In the genomic region with DNA sequence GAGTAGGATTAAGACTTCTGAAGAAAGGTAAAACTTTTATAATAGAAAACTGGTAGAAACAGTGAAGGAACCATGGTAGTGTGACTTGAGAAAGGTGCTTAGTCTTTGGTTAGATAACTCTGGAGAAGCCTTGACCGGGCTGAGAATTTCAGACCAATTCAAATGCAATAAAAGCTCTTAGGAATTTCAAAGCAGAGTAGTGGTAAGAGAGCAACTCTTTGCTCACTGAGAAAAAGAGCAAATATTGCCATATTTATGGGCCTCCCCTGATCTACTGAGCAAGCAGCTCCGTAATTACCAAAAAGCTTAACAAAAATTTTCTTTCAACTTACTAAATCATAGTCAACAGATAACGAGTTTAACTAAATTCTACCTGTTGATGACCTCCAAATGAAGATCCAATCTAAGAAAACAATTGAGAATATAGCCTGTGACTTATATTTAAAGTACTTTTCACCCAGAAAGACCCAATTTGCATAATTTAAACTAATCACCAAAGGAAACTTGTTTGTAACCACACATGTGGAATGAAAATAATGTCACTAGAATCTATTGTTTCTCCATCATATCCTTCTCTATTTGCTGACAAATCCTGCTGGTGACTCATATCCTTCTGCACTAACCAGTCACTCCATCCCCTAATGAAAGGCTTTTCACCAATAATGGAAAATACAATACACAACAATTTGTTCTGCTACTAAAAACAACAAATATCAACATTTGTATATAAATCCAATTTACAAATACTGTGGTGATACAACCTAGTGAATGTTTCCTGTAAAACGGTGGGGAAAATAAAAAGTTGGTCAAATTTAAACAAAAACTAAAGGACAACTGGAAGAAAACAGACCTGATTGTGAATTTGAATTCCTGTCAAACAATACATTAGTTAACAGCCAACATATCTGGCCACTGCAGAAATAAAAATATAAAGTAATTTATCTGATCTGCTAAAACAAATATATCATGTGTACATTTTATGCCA, we compare ENCODE assay signal across 8 cellular contexts. TPM values are rescaled to one million over a fixed set of nuclear protein-coding genes. Genes with fewer than 3 reads are reported as not detected.
DNase-seq lines count a peak whose midpoint lies in the region; ATAC-seq and TF ChIP-seq lines count a peak whose summit lies in the region.

No MANE protein-coding gene starts in this region.

- H3K4me3 Mint-ChIP-seq in glutamatergic neuron (ENCODE audit: unreplicated experiment) = no peak overlapping the region

- peak; percentile 52 for DNase-seq in CD1c-positive myeloid dendritic cell (ENCODE audit: extremely low spot score)
- peak; percentile 66 for DNase-seq in LHCN-M2 (ENCODE audit: low read depth)
- no peak for DNase-seq in ascending aorta (ENCODE audit: low spot score in 2 of 2)
- no peak for DNase-seq in glutamatergic neuron
- DNase-seq in SHP77 (lab: John Stamatoyannopoulos, UW) = no peak
- DNase-seq in stimulated activated CD4-positive, alpha-beta T cell treated with anti-CD3 and anti-CD28 coated beads, Interleukin-4, amount 100 ng/mL, for 1 hour = no peak

- WGBS in liver = 56% methylated on average over 4 of the region's 4 CpGs

- H3K27me3 ChIP-seq in ascending aorta (no peaks in the 10 kb centered on the region), liver (ENCODE audit: control insufficient read depth in 4 of 4, insufficient read depth in 4 of 4, low read length in 3 of 4) (no peaks in the 10 kb centered on the region)

- no peaks in the 10 kb centered on the region for H3K9me3 Mint-ChIP-seq in glutamatergic neuron (ENCODE audit: unreplicated experiment)

- intact Hi-C loops in ascending aorta (cut with DNase I) = no loop called here

- no peaks in the 10 kb centered on the region for H3K36me3 Mint-ChIP-seq in glutamatergic neuron (ENCODE audit: unreplicated experiment)

- H3K4me1 Mint-ChIP-seq in glutamatergic neuron (ENCODE audit: low read depth, unreplicated experiment) = peaks cover 28% of the 10 kb centered on the region

- TF ChIP-seq CTCF in ascending aorta (IDR thresholded peaks at IDR 0.05) (no peak), liver (IDR thresholded peaks at IDR 0.05; ENCODE audit: low read depth, low read length, missing input control) (no peak), glutamatergic neuron (IDR thresholded peaks at IDR 0.05; ENCODE audit: partially characterized antibody, unreplicated experiment) (no peak)

- TF ChIP-seq RAD21 in liver (IDR thresholded peaks at IDR 0.05) = no peak

- no peaks in the 10 kb centered on the region for H3K9me3 ChIP-seq in ascending aorta
- H3K9me3 ChIP-seq in liver (ENCODE audit: control insufficient read depth in 4 of 4, low read length in 3 of 4) = no peaks in the 10 kb centered on the region

- peak overlapping the region; percentile 56 to 97 for H3K27ac ChIP-seq in ascending aorta
- H3K27ac ChIP-seq in liver (ENCODE audit: low read depth in 1 of 2, low read length in 2 of 2) = peak overlapping the region; percentile 4 to 53

- H3K9ac ChIP-seq in liver (ENCODE audit: low read depth in 1 of 2, low read length in 2 of 2) = peak overlapping the region in 1 of 2 donors; percentile 31

- H3K4me1 ChIP-seq in ascending aorta = peaks cover 21 to 65% of the 10 kb centered on the region in 2 donors
- peaks cover 12 to 68% (median 59%) of the 10 kb centered on the region in 4 donors for H3K4me1 ChIP-seq in liver (ENCODE audit: control insufficient read depth in 4 of 4, insufficient read depth in 4 of 4, low read length in 3 of 4)

- H3K36me3 ChIP-seq in ascending aorta = no peaks in the 10 kb centered on the region
- H3K36me3 ChIP-seq in liver (ENCODE audit: control insufficient read depth in 4 of 4, insufficient read depth in 3 of 4, low read depth in 1 of 4, low read length in 3 of 4) = no peaks in the 10 kb centered on the region

- no peak overlapping the region for H3K27ac Mint-ChIP-seq in glutamatergic neuron (ENCODE audit: unreplicated experiment)

- H3K4me3 ChIP-seq in ascending aorta (peak overlapping the region in 1 of 2 donors; percentile 1), liver (ENCODE audit: low read depth in 1 of 3, low read length in 3 of 3) (no peak overlapping the region)

- no peak for ATAC-seq in HG03196 (IDR thresholded peaks at IDR 0.05; ENCODE audit: unreplicated experiment)

- H3K27me3 Mint-ChIP-seq in glutamatergic neuron (ENCODE audit: unreplicated experiment) = no peaks in the 10 kb centered on the region

TF ChIP-seq in liver, 16 proteins besides CTCF, POLR2A, EP300 and RAD21:
- TF ChIP-seq JUND (IDR thresholded peaks at IDR 0.05) = peak; percentile 26 to 60
- no peak for TF ChIP-seq GABPA (IDR thresholded peaks at IDR 0.05 in 1 of 2, conservative IDR thresholded peaks at IDR 0.05 in 1 of 2)

RNA-seq across cellular contexts. Expression of a gene that starts 6.6 kb away (rescaled TPM):
- 266 and 303 TPM in 2 replicates for total RNA-seq in LHCN-M2 (2014; rRNA removed)
- 244 TPM for polyA plus RNA-seq in LHCN-M2 (2012)
- total RNA-seq in ascending aorta = 174 TPM
- 10 to 100 TPM; 74.4 to 98.1 TPM for total RNA-seq in liver
- 10 to 100 TPM; 47.7 to 69.3 TPM for polyA plus RNA-seq in liver
- 120 TPM for total RNA-seq in glutamatergic neuron (ENCODE audit: unreplicated experiment)

Comparison
In these comparisons a context has a peak if more than half of its experiments do, and no peak if none do; other contexts are left out.
1. DNase-seq: peak in CD1c-positive myeloid dendritic cell (single experiment) and LHCN-M2 (single experiment); none in ascending aorta (0 of 2), glutamatergic neuron (single experiment), SHP77 (0 of 2) and stimulated activated CD4-positive, alpha-beta T cell treated with anti-CD3 and anti-CD28 coated beads, Interleukin-4, amount 100 ng/mL, for 1 hour (single experiment).